22 cellular contexts compared by ENCODE assay signal in the genomic region with DNA sequence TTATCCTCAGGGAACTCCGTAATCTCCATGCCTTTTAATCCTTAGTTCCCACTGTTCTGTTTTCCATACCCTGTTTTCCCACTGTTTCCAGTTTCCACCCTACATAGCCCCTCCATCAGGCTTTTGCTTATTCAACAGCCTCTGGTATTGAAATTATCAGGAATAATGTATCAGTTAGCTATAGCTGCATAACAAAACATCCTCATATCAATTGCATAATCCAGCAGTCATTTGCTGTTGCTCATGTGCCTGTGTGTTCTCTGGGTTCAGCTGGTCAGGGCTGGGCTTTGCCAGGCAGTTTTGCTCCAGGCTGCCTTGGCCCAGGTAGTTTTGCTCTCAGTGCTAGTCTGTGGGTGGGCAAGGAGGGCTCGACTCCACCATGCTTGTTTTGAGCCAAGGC.
"Had no signal": no experiment of that assay in that cellular context is flagged by ENCODE, and none has a peak within 500 bp of the region (broad histone marks: within the 10 kb centered on the region; RNA-seq: fewer than 3 reads in every experiment).

No MANE protein-coding gene starts in this region.

- H3K36me3 ChIP-seq: SJSA1 had no signal

- H3K9me3 ChIP-seq: SJSA1 had no signal

- H3K27ac ChIP-seq: HL-60, SJSA1, SK-N-MC had no signal

- DNase-seq: Kasumi-1, KG1, MM.1S, NCI-H1092 treated with DMSO at 0.1 percent for 48 hours, NCI-H1436, NCI-H187, NCI-H2029, NCI-H2081 treated with DMSO at 0.1 percent for 48 hours, NCI-H2171, NCI-H226, NCI-H446, NCI-H510A, NCI-H524 treated with DMSO at 0.1 percent for 48 hours, NCI-H774, Right ventricle myocardium superior, RPMI8226, SIG-M5 had no signal

- H3K4me1 ChIP-seq: SJSA1 had no signal

- H3K4me3 ChIP-seq: SJSA1, SK-N-MC had no signal

- H3K27me3 ChIP-seq: SJSA1 had no signal

- FAIRE-seq: HTR-8/SVneo, RCC 7860 had no signal
